In the genomic region with DNA sequence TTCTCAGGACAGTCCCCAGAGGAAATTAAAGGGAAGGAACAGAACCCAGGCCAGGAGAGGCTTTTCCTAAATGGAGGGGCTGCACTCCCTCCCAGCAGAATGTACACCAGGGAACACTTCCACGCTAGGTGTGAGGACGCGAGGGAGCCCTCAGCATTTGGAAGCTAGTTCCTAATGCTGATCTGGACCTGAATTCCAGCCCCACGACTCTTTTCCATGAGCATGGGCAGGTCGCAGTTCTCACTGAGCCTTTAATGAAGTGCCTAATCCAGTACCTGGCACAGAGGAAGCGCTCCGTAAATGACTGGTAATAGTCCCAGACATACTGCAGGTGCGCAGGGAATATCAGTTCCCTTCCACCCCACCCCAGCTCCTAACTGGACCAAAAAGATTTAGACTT, we compare ENCODE assay signal across 1 cellular context.
TF ChIP-seq lines count a peak whose summit lies in the region.

No MANE protein-coding gene starts in this region.

TF ChIP-seq in GM23338, 12 proteins besides CTCF, POLR2A, EP300 and RAD21 (continued from another document):
- TF ChIP-seq POLR2AphosphoS5 (IDR thresholded peaks at IDR 0.05; ENCODE audit: low read depth) (no peak), STAT1 (IDR thresholded peaks at IDR 0.05; ENCODE audit: unreplicated experiment) (no peak)
